ENCODE assay signal across 27 cellular contexts in the genomic region with DNA sequence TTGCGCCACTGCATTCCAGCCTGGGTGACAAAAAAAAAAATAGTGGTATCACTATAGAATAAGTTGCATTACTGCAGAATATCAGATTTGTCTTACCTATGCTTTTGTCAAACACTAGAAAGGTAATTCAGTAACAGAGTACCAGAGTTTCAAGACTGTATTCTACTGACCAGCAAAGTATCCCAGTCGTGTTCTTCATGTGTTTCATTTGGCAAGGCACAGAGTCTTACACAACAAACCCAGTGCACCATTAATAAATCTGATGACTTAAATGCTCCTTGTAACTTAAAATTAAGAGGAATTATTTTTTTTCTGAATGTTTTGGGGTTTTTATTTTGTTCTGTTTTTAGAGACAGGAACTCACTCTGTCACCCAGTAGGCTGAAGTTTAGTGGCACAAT.
"Had no signal": no experiment of that assay in that cellular context is flagged by ENCODE, and none has a peak within 500 bp of the region (broad histone marks: within the 10 kb centered on the region; RNA-seq: fewer than 3 reads in every experiment).

No MANE protein-coding gene starts in this region.

- H3K4me1 ChIP-seq: esophagus muscularis mucosa, heart right ventricle, neural progenitor cell, parathyroid adenoma, right atrium auricular region, tibial nerve, upper lobe of left lung had no signal

- H3K27me3 ChIP-seq: esophagus muscularis mucosa, heart right ventricle, neural progenitor cell, right atrium auricular region, spleen, tibial nerve, upper lobe of left lung had no signal

- DNase-seq: central memory CD4-positive, alpha-beta T cell; dermis blood vessel endothelial cell; effector memory CD4-positive, alpha-beta T cell; foreskin melanocyte; glutamatergic neuron; heart right ventricle; hippocampal formation; islet precursor cell; kidney glomerular epithelial cell; mucosa of descending colon; naive B cell; spleen; stimulated activated naive B cell treated with anti-CD40 and anti-IgM and Interleukin-4, amounts not matched to agents 10 μg/mL and 1 μg/mL and 100 μg/mL, for 72 hours; upper lobe of left lung had no signal

- H3K4me3 Mint-ChIP-seq: memory B cell; naive B cell; natural killer cell treated with Interleukin-12 subunit alpha and Interleukin-12 subunit beta and Interleukin-15 and Interleukin-18, amount 100 ng/mL, for 72 hours; neural progenitor cell; stimulated activated naive B cell treated with anti-CD40 and anti-IgM and Interleukin-4, amounts not matched to agents 10 μg/mL and 1 μg/mL and 100 μg/mL, for 72 hours; stimulated activated naive CD8-positive, alpha-beta T cell treated with anti-CD3 and anti-CD28 coated beads, Interleukin-15, Interleukin-2, amounts not matched to agents 100 ng/mL and 50 ng/mL, for 24 hours had no signal

- H3K9me3 Mint-ChIP-seq: natural killer cell treated with Interleukin-12 subunit alpha and Interleukin-12 subunit beta and Interleukin-15 and Interleukin-18, amount 100 ng/mL, for 72 hours had no signal

- H3K27ac ChIP-seq: coronary artery, esophagus muscularis mucosa, heart right ventricle, neural progenitor cell, parathyroid adenoma, right atrium auricular region, spleen, thoracic aorta, tibial nerve, upper lobe of left lung had no signal

- H3K27ac Mint-ChIP-seq: memory B cell; naive B cell; natural killer cell treated with Interleukin-12 subunit alpha and Interleukin-12 subunit beta and Interleukin-15 and Interleukin-18, amount 100 ng/mL, for 72 hours; neural progenitor cell; progenitor cell of endocrine pancreas; stimulated activated naive B cell treated with anti-CD40 and anti-IgM and Interleukin-4, amounts not matched to agents 10 μg/mL and 1 μg/mL and 100 μg/mL, for 72 hours; stimulated activated naive CD8-positive, alpha-beta T cell treated with anti-CD3 and anti-CD28 coated beads, Interleukin-15, Interleukin-2, amounts not matched to agents 100 ng/mL and 50 ng/mL, for 24 hours had no signal

- H3K27me3 Mint-ChIP-seq: memory B cell; naive B cell; natural killer cell treated with Interleukin-12 subunit alpha and Interleukin-12 subunit beta and Interleukin-15 and Interleukin-18, amount 100 ng/mL, for 72 hours; progenitor cell of endocrine pancreas; stimulated activated naive B cell treated with anti-CD40 and anti-IgM and Interleukin-4, amounts not matched to agents 10 μg/mL and 1 μg/mL and 100 μg/mL, for 72 hours; stimulated activated naive CD8-positive, alpha-beta T cell treated with anti-CD3 and anti-CD28 coated beads, Interleukin-15, Interleukin-2, amounts not matched to agents 100 ng/mL and 50 ng/mL, for 24 hours had no signal

- ATAC-seq: heart right ventricle; mucosa of descending colon; natural killer cell treated with Interleukin-12 subunit alpha and Interleukin-12 subunit beta and Interleukin-15 and Interleukin-18, amount 100 ng/mL, for 72 hours; sciatic nerve; stimulated activated naive B cell treated with anti-CD40 and anti-IgM and Interleukin-4, amounts not matched to agents 10 μg/mL and 1 μg/mL and 100 μg/mL, for 72 hours had no signal

- H3K4me1 Mint-ChIP-seq: memory B cell, neural progenitor cell had no signal

- H3K4me3 ChIP-seq: coronary artery, esophagus muscularis mucosa, heart right ventricle, lung, mucosa of descending colon, neural progenitor cell, right atrium auricular region, spleen, thoracic aorta, tibial nerve, upper lobe of left lung had no signal
